20 cellular contexts compared by ENCODE assay signal in the genomic region with DNA sequence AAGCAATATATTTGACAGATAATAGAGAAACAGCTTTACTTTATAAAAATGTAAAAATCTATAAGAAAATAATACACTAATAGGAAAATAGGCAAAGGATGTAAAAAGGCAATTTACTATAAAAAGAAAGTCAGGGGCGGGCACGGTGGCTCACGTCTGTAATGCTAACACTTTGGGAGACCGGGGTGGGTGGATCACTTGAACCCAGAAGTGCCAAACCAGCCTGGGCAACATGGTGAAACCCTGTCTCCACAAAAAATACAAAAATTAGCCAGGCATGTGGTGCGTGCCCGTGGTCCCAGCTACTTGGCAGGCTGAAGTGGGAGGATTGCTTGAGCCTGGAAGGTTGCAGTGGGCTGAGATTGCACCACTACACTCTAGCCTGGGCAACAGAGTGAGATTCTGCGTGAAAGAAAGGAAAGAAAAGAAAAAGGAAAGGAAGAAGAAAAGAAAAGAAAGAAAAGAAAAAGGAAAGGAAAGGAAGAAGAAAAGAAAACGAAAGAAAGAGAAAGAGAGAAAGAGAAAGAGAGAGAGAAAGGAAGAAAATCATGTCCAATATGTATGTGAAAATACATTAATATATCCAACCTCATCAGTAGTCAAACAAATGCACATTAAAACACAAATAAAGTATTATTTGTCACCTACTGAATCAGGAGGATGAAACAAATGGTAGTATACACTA.
"Had no signal": no experiment of that assay in that cellular context is flagged by ENCODE, and none has a peak within 500 bp of the region (broad histone marks: within the 10 kb centered on the region; RNA-seq: fewer than 3 reads in every experiment).

No MANE protein-coding gene starts in this region.

- H3K36me3 Mint-ChIP-seq: activated naive CD8-positive, alpha-beta T cell had no signal

- H3K4me3 Mint-ChIP-seq: activated naive CD8-positive, alpha-beta T cell; central memory CD8-positive, alpha-beta T cell had no signal

- H3K27me3 ChIP-seq: ascending aorta, colonic mucosa had no signal

- H3K27ac Mint-ChIP-seq: activated naive CD8-positive, alpha-beta T cell had no signal

- H3K27me3 Mint-ChIP-seq: activated naive CD8-positive, alpha-beta T cell had no signal

- H3K9me3 Mint-ChIP-seq: central memory CD8-positive, alpha-beta T cell had no signal

- H3K9me3 ChIP-seq: adrenal gland, ascending aorta, colonic mucosa, lower lobe of right lung, mucosa of descending colon, thoracic aorta had no signal

- ATAC-seq: lower lobe of right lung, mucosa of descending colon had no signal

- H3K4me3 ChIP-seq: adrenal gland, ascending aorta, colonic mucosa, lower lobe of right lung, mucosa of descending colon, thoracic aorta had no signal

- H3K4me1 Mint-ChIP-seq: central memory CD8-positive, alpha-beta T cell had no signal

- H3K36me3 ChIP-seq: adrenal gland, ascending aorta, colonic mucosa, lower lobe of right lung, thoracic aorta had no signal

- H3K27ac ChIP-seq: adrenal gland, ascending aorta, colonic mucosa, lower lobe of right lung, thoracic aorta had no signal

- H3K4me1 ChIP-seq: adrenal gland, ascending aorta, colonic mucosa, lower lobe of right lung had no signal

- DNase-seq: activated CD4-positive, alpha-beta T cell treated with anti-CD3 and anti-CD28 coated beads for 4 hours; activated CD4-positive, alpha-beta T cell treated with anti-CD3 and anti-CD28 coated beads, Interleukin-2, amount 50 U/mL, for 48 hours; activated CD4-positive, CD25-positive, alpha-beta regulatory T cell; activated naive CD4-positive, alpha-beta T cell; colonic mucosa; foreskin fibroblast; kidney; lower lobe of right lung; mesendoderm; mucosa of descending colon; nucleus accumbens; posterior cingulate gyrus; stimulated activated CD4-positive, alpha-beta T cell treated with anti-CD3 and anti-CD28 coated beads, Interleukin-2, amount 100 ng/mL, for 48 hours; stimulated activated naive CD4-positive, alpha-beta T cell; T1000 had no signal
